12 cellular contexts compared by ENCODE assay signal in the genomic region with DNA sequence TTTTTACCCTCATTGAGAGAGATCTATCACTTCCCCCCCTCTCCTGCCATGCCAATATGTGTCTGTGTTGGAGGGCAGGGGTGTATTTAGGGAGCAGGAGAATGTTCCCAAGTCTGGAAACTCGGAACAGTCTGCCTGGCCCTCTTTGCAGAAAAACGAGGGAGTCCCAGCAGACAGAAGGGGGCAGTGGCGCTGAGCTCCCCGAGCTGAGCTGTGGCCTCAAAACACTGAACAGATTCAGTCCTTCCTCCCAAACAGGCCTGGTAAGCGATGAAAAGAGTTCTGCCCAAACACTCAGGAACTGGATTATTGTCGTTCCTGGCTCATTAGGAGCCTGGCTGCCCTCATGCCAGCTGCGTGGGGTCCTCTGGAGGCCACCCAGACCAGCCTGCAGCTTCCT. TPM values are rescaled to one million over a fixed set of nuclear protein-coding genes. Genes with fewer than 3 reads are reported as not detected.
DNase-seq lines count a peak whose midpoint lies in the region; ATAC-seq and TF ChIP-seq lines count a peak whose summit lies in the region.
"Had no signal": no experiment of that assay in that cellular context is flagged by ENCODE, and none has a peak within 500 bp of the region (broad histone marks: within the 10 kb centered on the region; RNA-seq: fewer than 3 reads in every experiment).

No MANE protein-coding gene starts in this region.

- H3K27me3 ChIP-seq in GM06990 (replicated peaks; ENCODE audit: control insufficient read depth, insufficient read depth, low read length) (no peaks in the 10 kb centered on the region), colonic mucosa (no peaks in the 10 kb centered on the region)

- H3K36me3 ChIP-seq in GM06990 (ENCODE audit: control insufficient read depth, insufficient read depth, low read length) (no peaks in the 10 kb centered on the region), colonic mucosa (no peaks in the 10 kb centered on the region)

- H3K4me1 ChIP-seq in colonic mucosa, result no peaks in the 10 kb centered on the region

- TF ChIP-seq CTCF in GM06990 (IDR thresholded peaks at IDR 0.05; ENCODE audit: insufficient read depth, low read length, poor library complexity, severe bottlenecking) (peak; percentile 46), RWPE1 (conservative IDR thresholded peaks at IDR 0.05; ENCODE audit: low read depth) (no peak), foreskin fibroblast (IDR thresholded peaks at IDR 0.05; ENCODE audit: low read depth, low read length) (peak; percentile 38), colonic mucosa (IDR thresholded peaks at IDR 0.05) (no peak), GM13976 (IDR thresholded peaks at IDR 0.05; ENCODE audit: borderline replicate concordance, control extremely low read depth, extremely low read depth, insufficient read depth, missing control alignments) (no peak)

- intact Hi-C loops in colonic mucosa (cut with DNase I), result no loop called here

- H3K27ac ChIP-seq in RWPE1 (peak overlapping the region; percentile 80), colonic mucosa (no peak overlapping the region)

- H3K9me3 ChIP-seq in colonic mucosa, result no peaks in the 10 kb centered on the region

- CTCF ChIA-PET in RWPE1 (lab: Yijun Ruan, JAX), result no interaction called here

- in situ Hi-C loops in GM13976 (cut with MboI; ENCODE audit: low sequenced_read_pairs, unreplicated experiment), result no loop called here

- POLR2A ChIA-PET in RWPE1 (lab: Yijun Ruan, JAX; ENCODE audit: low non-redundant PET), result no interaction called here

- no peak for ATAC-seq in HG03378 (IDR thresholded peaks at IDR 0.05; ENCODE audit: unreplicated experiment)

- no peak overlapping the region for H3K9ac ChIP-seq in colonic mucosa (ENCODE audit: low read depth in 2 of 2, low read length in 2 of 2)

- H3K4me3 ChIP-seq in GM06990 (replicated peaks; ENCODE audit: low read depth, low read length) (no peak overlapping the region), foreskin fibroblast (ENCODE audit: low read depth in 1 of 2, low read length in 2 of 2) (no peak overlapping the region), colonic mucosa (no peak overlapping the region)

- no peak for DNase-seq in GM06990 (ENCODE audit: extremely low read depth, insufficient read length)
- no peak for DNase-seq in RWPE1 (ENCODE audit: low spot score)
- peak in 1 of 2 donors; percentile 21 for DNase-seq in foreskin fibroblast
- DNase-seq in pons (ENCODE audit: low spot score), result peak; percentile 22
- no peak for DNase-seq in AG08395 (ENCODE audit: low spot score)
- DNase-seq in colonic mucosa, result no peak
- DNase-seq in GM13976 (ENCODE audit: low spot score), result no peak
- DNase-seq: activated CD4-positive, alpha-beta T cell treated with anti-CD3 and anti-CD28 coated beads for 36 hours; activated naive CD8-positive, alpha-beta T cell treated with anti-CD3 and anti-CD28 coated beads, Interleukin-2, amount 50 U/mL, for 24 hours; NCI-H187 had no signal

RNA-seq across cellular contexts. Expression of gene CLDN14, which starts 1.0 kb away (rescaled TPM):
- total RNA-seq in colonic mucosa, result under 1 TPM in 1 of 2 donors, not detected in 1; 0.17 TPM
- total RNA-seq: activated CD4-positive, alpha-beta T cell treated with anti-CD3 and anti-CD28 coated beads for 36 hours; mononuclear cell had no signal

Comparison
In these comparisons a context has a peak if more than half of its experiments do, and no peak if none do; other contexts are left out.
1. CTCF ChIP-seq: peak in GM06990 (single experiment) and foreskin fibroblast (single experiment); none in RWPE1 (single experiment), colonic mucosa (single experiment) and GM13976 (single experiment).